8 cellular contexts compared by ENCODE assay signal in the genomic region with DNA sequence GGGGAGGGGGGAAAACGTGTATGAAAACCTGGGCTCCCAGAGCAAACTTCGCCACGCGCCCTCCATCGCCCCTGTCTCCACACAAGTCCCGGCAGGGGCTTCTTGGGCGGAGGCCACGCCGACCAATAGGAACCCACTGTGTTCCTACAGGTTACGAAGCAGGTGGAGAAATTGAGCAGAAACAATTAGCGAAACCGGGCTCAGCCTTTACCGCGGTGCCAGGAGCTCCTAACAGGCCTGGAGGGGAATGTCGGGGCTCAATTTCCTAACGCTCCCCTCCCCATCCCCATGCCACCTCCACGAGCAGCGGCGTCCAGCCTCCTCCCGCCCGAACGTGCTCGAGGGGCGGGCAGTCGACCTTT. TPM values are rescaled to one million over a fixed set of nuclear protein-coding genes. Genes with fewer than 3 reads are reported as not detected.
DNase-seq lines count a peak whose midpoint lies in the region; ATAC-seq and TF ChIP-seq lines count a peak whose summit lies in the region.

No MANE protein-coding gene starts in this region.

- TF ChIP-seq CTCF in AG09309 (IDR thresholded peaks at IDR 0.05; ENCODE audit: control insufficient read depth, insufficient read depth, low read depth, low read length, missing control alignments) = no peak

- H3K4me3 Mint-ChIP-seq in central memory CD8-positive, alpha-beta T cell = peak overlapping the region; percentile 51
- peak overlapping the region; percentile 69 for H3K4me3 Mint-ChIP-seq in natural killer cell treated with Interleukin-12 subunit alpha and Interleukin-12 subunit beta and Interleukin-15 and Interleukin-18, amount 100 ng/mL, for 72 hours

- H3K4me1 Mint-ChIP-seq in central memory CD8-positive, alpha-beta T cell = no peaks in the 10 kb centered on the region
- peaks cover 0 to 13% of the 10 kb centered on the region in 2 donors for H3K4me1 Mint-ChIP-seq in natural killer cell treated with Interleukin-12 subunit alpha and Interleukin-12 subunit beta and Interleukin-15 and Interleukin-18, amount 100 ng/mL, for 72 hours (ENCODE audit: low read depth in 2 of 2)

- H3K27ac Mint-ChIP-seq in central memory CD8-positive, alpha-beta T cell (ENCODE audit: low read depth) = no peak overlapping the region
- no peak overlapping the region for H3K27ac Mint-ChIP-seq in natural killer cell treated with Interleukin-12 subunit alpha and Interleukin-12 subunit beta and Interleukin-15 and Interleukin-18, amount 100 ng/mL, for 72 hours

- H3K9me3 Mint-ChIP-seq in central memory CD8-positive, alpha-beta T cell = peaks cover 8% of the 10 kb centered on the region
- H3K9me3 Mint-ChIP-seq in natural killer cell treated with Interleukin-12 subunit alpha and Interleukin-12 subunit beta and Interleukin-15 and Interleukin-18, amount 100 ng/mL, for 72 hours = no peaks in the 10 kb centered on the region

- no peak for ATAC-seq in central memory CD8-positive, alpha-beta T cell (replicated peaks; ENCODE audit: extremely low read depth, poor library complexity, severe bottlenecking)
- ATAC-seq in natural killer cell treated with Interleukin-12 subunit alpha and Interleukin-12 subunit beta and Interleukin-15 and Interleukin-18, amount 100 ng/mL, for 72 hours = no peak
- no peak for ATAC-seq in GM19324 (IDR thresholded peaks at IDR 0.05; ENCODE audit: low FRiP score, unreplicated experiment)
- ATAC-seq in GM19452 (IDR thresholded peaks at IDR 0.05; ENCODE audit: unreplicated experiment) = no peak

- H3K27me3 Mint-ChIP-seq in central memory CD8-positive, alpha-beta T cell = peaks cover 78% of the 10 kb centered on the region
- H3K27me3 Mint-ChIP-seq in natural killer cell treated with Interleukin-12 subunit alpha and Interleukin-12 subunit beta and Interleukin-15 and Interleukin-18, amount 100 ng/mL, for 72 hours = peaks cover 39 to 40% of the 10 kb centered on the region in 2 donors

- H3K36me3 Mint-ChIP-seq in central memory CD8-positive, alpha-beta T cell (ENCODE audit: insufficient read depth) = no peaks in the 10 kb centered on the region
- no peaks in the 10 kb centered on the region for H3K36me3 Mint-ChIP-seq in natural killer cell treated with Interleukin-12 subunit alpha and Interleukin-12 subunit beta and Interleukin-15 and Interleukin-18, amount 100 ng/mL, for 72 hours

- peak overlapping the region; percentile 76 for H3K4me3 ChIP-seq in AG09309 (ENCODE audit: control insufficient read depth, low read depth, low read length)

- in situ Hi-C loops in ACHN (cut with HindIII; ENCODE audit: low pct_ligation_motif_present, low pct_unique_long_range_greater_than_20kb, low sequenced_read_pairs) = no loop called here

- no peak for DNase-seq in AG09309 (ENCODE audit: low read depth)
- peak; percentile 66 for DNase-seq in NCI-H1105 (lab: John Stamatoyannopoulos, UW)
- DNase-seq in central memory CD8-positive, alpha-beta T cell (ENCODE audit: low spot score in 2 of 2) = no peak
- DNase-seq in natural killer cell treated with Interleukin-12 subunit alpha and Interleukin-12 subunit beta and Interleukin-15 and Interleukin-18, amount 100 ng/mL, for 72 hours (ENCODE audit: low spot score) = no peak
- no peak for DNase-seq in T1000 (lab: John Stamatoyannopoulos, UW)
- no peak for DNase-seq in ACHN

RNA-seq across cellular contexts. Expression of gene KIT, which starts 0.6 kb away (rescaled TPM):
- total RNA-seq in natural killer cell treated with Interleukin-12 subunit alpha and Interleukin-12 subunit beta and Interleukin-15 and Interleukin-18, amount 100 ng/mL, for 72 hours = 1 to 10 TPM in 1 of 2 donors, under 1 TPM in 1; 0.78 to 2.1 TPM
